In genomic region chr15:25849431-25849921, GRCh38 we compare ENCODE assay signal across 8 cellular contexts. TPM values are rescaled to one million over a fixed set of nuclear protein-coding genes. Genes with fewer than 3 reads are reported as not detected.
DNase-seq lines count a peak whose midpoint lies in the region; ATAC-seq, FAIRE-seq and TF ChIP-seq lines count a peak whose summit lies in the region.

No MANE protein-coding gene starts in this region.

- FAIRE-seq in frontal cortex (lab: Jason Lieb, UNC): no peak

- H3K4me3 ChIP-seq in ascending aorta (peak overlapping the region; percentile 47 to 62), thoracic aorta (peak overlapping the region; percentile 75)

- intact Hi-C loops in ascending aorta (cut with DNase I): loop anchor here (1.0 kb wide), 1 partner anchor 18 kb away; no protein-coding TSS in a partner anchor

- H3K27me3 ChIP-seq in ascending aorta: no peaks in the 10 kb centered on the region
- H3K27me3 ChIP-seq in thoracic aorta (replicated peaks; ENCODE audit: insufficient read depth): no peaks in the 10 kb centered on the region

- peak; percentile 22 for DNase-seq in activated naive CD4-positive, alpha-beta T cell treated with Interleukin-2 at 50 U/mL for 16 hours
- no peak for DNase-seq in activated naive CD4-positive, alpha-beta T cell (lab: John Stamatoyannopoulos, UW)
- peak in 1 of 2 donors; percentile 75 for DNase-seq in ascending aorta (ENCODE audit: low spot score in 2 of 2)
- no peak for DNase-seq in left lobe of liver (ENCODE audit: low spot score)
- no peak for DNase-seq in thoracic aorta (ENCODE audit: low spot score)
- DNase-seq in NCI-H2107 (lab: John Stamatoyannopoulos, UW): no peak
- DNase-seq in frontal cortex (ENCODE audit: low spot score in 2 of 2): no peak

- H3K9me3 ChIP-seq in ascending aorta: no peaks in the 10 kb centered on the region
- H3K9me3 ChIP-seq in thoracic aorta: no peaks in the 10 kb centered on the region

- ATAC-seq in left lobe of liver (peak; percentile 29), thoracic aorta (ENCODE audit: insufficient number of reproducible peaks, low FRiP score, low read depth) (peak; percentile 41), GM19397 (IDR thresholded peaks at IDR 0.05; ENCODE audit: unreplicated experiment) (no peak)

- TF ChIP-seq CTCF in ascending aorta (IDR thresholded peaks at IDR 0.05) (no peak), thoracic aorta (IDR thresholded peaks at IDR 0.05) (no peak)

- H3K36me3 ChIP-seq in ascending aorta (no peaks in the 10 kb centered on the region), thoracic aorta (no peaks in the 10 kb centered on the region)

- H3K27ac ChIP-seq in ascending aorta (peak overlapping the region; percentile 96 to 97), thoracic aorta (peak overlapping the region; percentile 95 to 99)

- H3K4me1 ChIP-seq in ascending aorta: peaks cover 11 to 79% of the 10 kb centered on the region in 2 donors
- peaks cover 57 to 95% of the 10 kb centered on the region in 2 donors for H3K4me1 ChIP-seq in thoracic aorta (ENCODE audit: control insufficient read depth in 1 of 2, low read depth in 2 of 2)

RNA-seq across cellular contexts. Expression of gene ATP10A, which starts 13.7 kb away (rescaled TPM):
- total RNA-seq in ascending aorta (26.7 TPM), left lobe of liver (0.50 TPM), thoracic aorta (10 to 100 TPM; 59.4 to 89.8 TPM), frontal cortex (0.82 TPM)

Comparison
In these comparisons a context has a peak if more than half of its experiments do, and no peak if none do; other contexts are left out.
1. RNA of gene ATP10A, which starts 13.7 kb away (total RNA-seq): 59.4 to 89.8 TPM in thoracic aorta and 26.7 TPM in ascending aorta (single experiment); 0.82 TPM in frontal cortex (single experiment) and 0.50 TPM in left lobe of liver (single experiment); every median in the first group is over 10 times any median in the second.